ENCODE assay signal across 1 cellular context in genomic region chr10:14658331-14659122, GRCh38.
TF ChIP-seq lines count a peak whose summit lies in the region.

No MANE protein-coding gene starts in this region.

TF ChIP-seq in HepG2, 621 proteins besides CTCF, POLR2A, EP300 and RAD21 (continued from another document):
- TF ChIP-seq THAP9 (CRISPR knock-in tag; IDR thresholded peaks at IDR 0.05; ENCODE audit: borderline replicate concordance): no peak
- no peak for TF ChIP-seq YEATS2 (CRISPR knock-in tag; IDR thresholded peaks at IDR 0.05; ENCODE audit: borderline replicate concordance)
- TF ChIP-seq ATF7-NPFF (CRISPR knock-in tag; IDR thresholded peaks at IDR 0.05; ENCODE audit: low read depth): no peak
- TF ChIP-seq BRD4 (CRISPR knock-in tag; IDR thresholded peaks at IDR 0.05): no peak
- no peak for TF ChIP-seq TFDP1 (CRISPR knock-in tag; IDR thresholded peaks at IDR 0.05; ENCODE audit: borderline replicate concordance)
- no peak for TF ChIP-seq TIGD3 (CRISPR knock-in tag; IDR thresholded peaks at IDR 0.05; ENCODE audit: borderline replicate concordance)
- TF ChIP-seq RXRB (CRISPR knock-in tag; IDR thresholded peaks at IDR 0.05; ENCODE audit: borderline replicate concordance): no peak
- no peak for TF ChIP-seq GTF2F1 (IDR thresholded peaks at IDR 0.05; ENCODE audit: low read length)
- TF ChIP-seq ZBTB14 (CRISPR knock-in tag; IDR thresholded peaks at IDR 0.05): no peak
- no peak for TF ChIP-seq ZFP1 (CRISPR knock-in tag; IDR thresholded peaks at IDR 0.05)
- TF ChIP-seq STAT5B (CRISPR knock-in tag; IDR thresholded peaks at IDR 0.05): no peak
- TF ChIP-seq ATF3 (CRISPR knock-in tag; IDR thresholded peaks at IDR 0.05): no peak
TF ChIP-seq in HepG2: peak in this region for 0.
